1 cellular context compared by ENCODE assay signal in the genomic region with DNA sequence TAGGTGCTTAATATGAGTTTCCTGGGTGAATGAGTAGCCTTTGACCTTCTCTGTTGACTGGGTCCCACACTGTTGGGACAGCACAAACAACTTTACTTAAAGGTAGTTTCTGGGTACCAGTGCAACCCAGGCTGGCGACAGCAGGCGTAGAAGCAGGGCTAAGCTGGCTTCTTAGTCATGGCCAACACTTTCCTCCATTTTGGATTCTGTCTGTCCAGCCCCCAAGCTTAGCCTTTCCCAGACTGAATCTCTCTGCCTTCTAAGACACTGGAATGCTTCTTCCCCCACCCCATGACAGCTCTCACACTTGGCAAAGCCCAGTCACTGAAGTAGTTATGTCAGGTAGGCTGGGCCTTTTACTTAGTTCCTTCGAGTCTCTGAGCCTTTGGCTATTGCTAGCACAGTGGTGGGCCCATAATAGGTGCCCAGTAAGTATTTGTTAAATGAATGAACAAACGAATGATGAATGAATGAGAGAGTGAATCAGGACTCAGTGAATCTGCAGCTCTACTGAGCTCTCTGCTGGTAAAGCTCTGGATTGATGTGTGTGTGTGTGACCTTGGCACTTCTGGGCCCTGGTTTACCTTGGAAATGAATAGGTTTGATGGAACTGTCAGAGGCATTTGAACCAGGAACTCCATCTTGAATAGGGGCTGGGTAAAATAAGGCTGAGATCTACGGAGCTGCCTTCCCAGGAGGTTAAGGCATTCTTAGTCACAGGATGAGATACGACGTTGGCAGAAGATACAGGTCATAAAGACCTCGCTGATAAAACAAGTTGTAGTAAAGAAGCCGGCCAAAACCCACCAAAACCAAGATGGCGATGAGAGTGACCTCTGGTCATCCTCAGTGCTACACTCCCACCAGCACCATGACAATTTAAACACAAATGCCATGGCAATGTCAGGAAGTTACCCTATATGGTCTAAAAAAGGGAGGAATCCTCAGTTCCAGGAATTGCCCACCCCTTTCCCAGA.
A peak's percentile ranks its signal among the peaks of the same experiment; 100 is the strongest.
TF ChIP-seq lines count a peak whose summit lies in the region.

No MANE protein-coding gene starts in this region.

TF ChIP-seq in K562, 482 proteins besides CTCF, POLR2A, EP300 and RAD21 (continued from another document):
- TF ChIP-seq, protein P1, sequence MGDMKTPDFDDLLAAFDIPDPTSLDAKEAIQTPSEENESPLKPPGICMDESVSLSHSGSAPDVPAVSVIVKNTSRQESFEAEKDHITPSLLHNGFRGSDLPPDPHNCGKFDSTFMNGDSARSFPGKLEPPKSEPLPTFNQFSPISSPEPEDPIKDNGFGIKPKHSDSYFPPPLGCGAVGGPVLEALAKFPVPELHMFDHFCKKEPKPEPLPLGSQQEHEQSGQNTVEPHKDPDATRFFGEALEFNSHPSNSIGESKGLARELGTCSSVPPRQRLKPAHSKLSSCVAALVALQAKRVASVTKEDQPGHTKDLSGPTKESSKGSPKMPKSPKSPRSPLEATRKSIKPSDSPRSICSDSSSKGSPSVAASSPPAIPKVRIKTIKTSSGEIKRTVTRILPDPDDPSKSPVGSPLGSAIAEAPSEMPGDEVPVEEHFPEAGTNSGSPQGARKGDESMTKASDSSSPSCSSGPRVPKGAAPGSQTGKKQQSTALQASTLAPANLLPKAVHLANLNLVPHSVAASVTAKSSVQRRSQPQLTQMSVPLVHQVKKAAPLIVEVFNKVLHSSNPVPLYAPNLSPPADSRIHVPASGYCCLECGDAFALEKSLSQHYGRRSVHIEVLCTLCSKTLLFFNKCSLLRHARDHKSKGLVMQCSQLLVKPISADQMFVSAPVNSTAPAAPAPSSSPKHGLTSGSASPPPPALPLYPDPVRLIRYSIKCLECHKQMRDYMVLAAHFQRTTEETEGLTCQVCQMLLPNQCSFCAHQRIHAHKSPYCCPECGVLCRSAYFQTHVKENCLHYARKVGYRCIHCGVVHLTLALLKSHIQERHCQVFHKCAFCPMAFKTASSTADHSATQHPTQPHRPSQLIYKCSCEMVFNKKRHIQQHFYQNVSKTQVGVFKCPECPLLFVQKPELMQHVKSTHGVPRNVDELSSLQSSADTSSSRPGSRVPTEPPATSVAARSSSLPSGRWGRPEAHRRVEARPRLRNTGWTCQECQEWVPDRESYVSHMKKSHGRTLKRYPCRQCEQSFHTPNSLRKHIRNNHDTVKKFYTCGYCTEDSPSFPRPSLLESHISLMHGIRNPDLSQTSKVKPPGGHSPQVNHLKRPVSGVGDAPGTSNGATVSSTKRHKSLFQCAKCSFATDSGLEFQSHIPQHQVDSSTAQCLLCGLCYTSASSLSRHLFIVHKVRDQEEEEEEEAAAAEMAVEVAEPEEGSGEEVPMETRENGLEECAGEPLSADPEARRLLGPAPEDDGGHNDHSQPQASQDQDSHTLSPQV (IDR thresholded peaks at IDR 0.05): peak; percentile 97
- peak; percentile 34; the same call in 1 of the 2 replicates for TF ChIP-seq GTF2A2 (tag; IDR thresholded peaks at IDR 0.05)
- TF ChIP-seq, protein P2, sequence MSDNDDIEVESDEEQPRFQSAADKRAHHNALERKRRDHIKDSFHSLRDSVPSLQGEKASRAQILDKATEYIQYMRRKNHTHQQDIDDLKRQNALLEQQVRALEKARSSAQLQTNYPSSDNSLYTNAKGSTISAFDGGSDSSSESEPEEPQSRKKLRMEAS (CRISPR knock-in tag; IDR thresholded peaks at IDR 0.05): no peak
- no peak for TF ChIP-seq HNRNPLL (IDR thresholded peaks at IDR 0.05; ENCODE audit: low read depth, low read length, poor library complexity, severe bottlenecking)
- TF ChIP-seq, protein P3, sequence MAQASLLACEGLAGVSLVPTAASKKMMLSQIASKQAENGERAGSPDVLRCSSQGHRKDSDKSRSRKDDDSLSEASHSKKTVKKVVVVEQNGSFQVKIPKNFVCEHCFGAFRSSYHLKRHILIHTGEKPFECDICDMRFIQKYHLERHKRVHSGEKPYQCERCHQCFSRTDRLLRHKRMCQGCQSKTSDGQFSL (CRISPR knock-in tag; IDR thresholded peaks at IDR 0.05): no peak
- TF ChIP-seq, protein P3 (tag; IDR thresholded peaks at IDR 0.05): peak in 1 of 2 experiments; percentile 75; a peak in 2 of 4 replicates
- TF ChIP-seq BMI1 (IDR thresholded peaks at IDR 0.05; ENCODE audit: low read length): no peak
- TF ChIP-seq SP1 (CRISPR knock-in tag; IDR thresholded peaks at IDR 0.05): peak; percentile 44; the same call in 1 of the 2 replicates
- TF ChIP-seq TAF7 (tag; IDR thresholded peaks at IDR 0.05): peak; percentile 32; the same call in 1 of the 2 replicates
- no peak for TF ChIP-seq NEUROD1 (IDR thresholded peaks at IDR 0.05; ENCODE audit: borderline replicate concordance, low read depth, low read length, partially characterized antibody)
- peak; percentile 87 for TF ChIP-seq ESRRA (IDR thresholded peaks at IDR 0.05; ENCODE audit: borderline replicate concordance, low read depth)
- TF ChIP-seq PHF8 (IDR thresholded peaks at IDR 0.05; ENCODE audit: borderline replicate concordance, low read length): 0 out of 2 replicates have a peak, but pooled peaks have one; percentile 1
- no peak for TF ChIP-seq SOX6 (IDR thresholded peaks at IDR 0.05)
- 0 out of 2 replicates have a peak, but pooled peaks have one; percentile 51 for TF ChIP-seq FOXJ3 (CRISPR knock-in tag; IDR thresholded peaks at IDR 0.05)
- peak; percentile 5; the same call in 1 of the 2 replicates for TF ChIP-seq MYC (IDR thresholded peaks at IDR 0.05; ENCODE audit: low read depth, low read length)
- no peak for TF ChIP-seq MYC (CRISPR knock-in tag; IDR thresholded peaks at IDR 0.05; ENCODE audit: borderline replicate concordance, low read depth)
- TF ChIP-seq HNRNPH1 (optimal IDR thresholded peaks at IDR 0.05; ENCODE audit: low read depth, low read length): no peak
- peak; percentile 45; the same call in 1 of the 2 replicates for TF ChIP-seq ZNF354B (CRISPR knock-in tag; IDR thresholded peaks at IDR 0.05)
- TF ChIP-seq SAP30 (IDR thresholded peaks at IDR 0.05; ENCODE audit: borderline replicate concordance, insufficient read depth, low read depth, low read length, poor library complexity, severe bottlenecking): no peak
- no peak for TF ChIP-seq GTF2F1 (IDR thresholded peaks at IDR 0.05; ENCODE audit: low read depth, low read length)
- 0 out of 2 replicates have a peak, but pooled peaks have one; percentile 38 for TF ChIP-seq LCOR (CRISPR knock-in tag; IDR thresholded peaks at IDR 0.05)
- peak; percentile 35; the same call in 1 of the 2 replicates for TF ChIP-seq ZBTB34 (CRISPR knock-in tag; IDR thresholded peaks at IDR 0.05)
- TF ChIP-seq SMAD4 (CRISPR knock-in tag; conservative IDR thresholded peaks at IDR 0.05): peak; percentile 53; the same call in 1 of the 2 replicates
- TF ChIP-seq POU5F1 (IDR thresholded peaks at IDR 0.05; ENCODE audit: borderline replicate concordance, low read depth, low read length, partially characterized antibody): no peak
- TF ChIP-seq NFRKB (IDR thresholded peaks at IDR 0.05; ENCODE audit: low read depth): peak; percentile 94; the same call in 1 of the 2 replicates
- peak; percentile 95 for TF ChIP-seq OTX1 (CRISPR knock-in tag; IDR thresholded peaks at IDR 0.05)
- TF ChIP-seq SIX5 (IDR thresholded peaks at IDR 0.05; ENCODE audit: borderline replicate concordance in 1 of 2, insufficient read depth in 1 of 2, low read depth in 1 of 2, low read length in 2 of 2): no peak
- peak; percentile 75 for TF ChIP-seq IRF9 (tag; IDR thresholded peaks at IDR 0.05)
- TF ChIP-seq KDM1A (IDR thresholded peaks at IDR 0.05): no peak
- TF ChIP-seq, protein P4, sequence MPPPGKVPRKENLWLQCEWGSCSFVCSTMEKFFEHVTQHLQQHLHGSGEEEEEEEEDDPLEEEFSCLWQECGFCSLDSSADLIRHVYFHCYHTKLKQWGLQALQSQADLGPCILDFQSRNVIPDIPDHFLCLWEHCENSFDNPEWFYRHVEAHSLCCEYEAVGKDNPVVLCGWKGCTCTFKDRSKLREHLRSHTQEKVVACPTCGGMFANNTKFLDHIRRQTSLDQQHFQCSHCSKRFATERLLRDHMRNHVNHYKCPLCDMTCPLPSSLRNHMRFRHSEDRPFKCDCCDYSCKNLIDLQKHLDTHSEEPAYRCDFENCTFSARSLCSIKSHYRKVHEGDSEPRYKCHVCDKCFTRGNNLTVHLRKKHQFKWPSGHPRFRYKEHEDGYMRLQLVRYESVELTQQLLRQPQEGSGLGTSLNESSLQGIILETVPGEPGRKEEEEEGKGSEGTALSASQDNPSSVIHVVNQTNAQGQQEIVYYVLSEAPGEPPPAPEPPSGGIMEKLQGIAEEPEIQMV (tag; conservative IDR thresholded peaks at IDR 0.05; ENCODE audit: low read depth): peak; percentile 73
- TF ChIP-seq ZKSCAN3 (CRISPR knock-in tag; IDR thresholded peaks at IDR 0.05): no peak
- TF ChIP-seq, protein P5, sequence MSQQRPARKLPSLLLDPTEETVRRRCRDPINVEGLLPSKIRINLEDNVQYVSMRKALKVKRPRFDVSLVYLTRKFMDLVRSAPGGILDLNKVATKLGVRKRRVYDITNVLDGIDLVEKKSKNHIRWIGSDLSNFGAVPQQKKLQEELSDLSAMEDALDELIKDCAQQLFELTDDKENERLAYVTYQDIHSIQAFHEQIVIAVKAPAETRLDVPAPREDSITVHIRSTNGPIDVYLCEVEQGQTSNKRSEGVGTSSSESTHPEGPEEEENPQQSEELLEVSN (IDR thresholded peaks at IDR 0.05; ENCODE audit: borderline replicate concordance in 1 of 2, extremely low read depth in 1 of 2, insufficient read depth in 1 of 2, insufficient read length in 1 of 2, low read depth in 1 of 2, low read length in 1 of 2, poor library complexity in 1 of 2, severe bottlenecking in 1 of 2): no peak
- no peak for TF ChIP-seq TARDBP (IDR thresholded peaks at IDR 0.05)
- TF ChIP-seq, protein P6, sequence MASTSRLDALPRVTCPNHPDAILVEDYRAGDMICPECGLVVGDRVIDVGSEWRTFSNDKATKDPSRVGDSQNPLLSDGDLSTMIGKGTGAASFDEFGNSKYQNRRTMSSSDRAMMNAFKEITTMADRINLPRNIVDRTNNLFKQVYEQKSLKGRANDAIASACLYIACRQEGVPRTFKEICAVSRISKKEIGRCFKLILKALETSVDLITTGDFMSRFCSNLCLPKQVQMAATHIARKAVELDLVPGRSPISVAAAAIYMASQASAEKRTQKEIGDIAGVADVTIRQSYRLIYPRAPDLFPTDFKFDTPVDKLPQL (IDR thresholded peaks at IDR 0.05; ENCODE audit: extremely low read depth, insufficient read length): no peak
- TF ChIP-seq E2F3 (CRISPR knock-in tag; IDR thresholded peaks at IDR 0.05): 0 out of 2 replicates have a peak, but pooled peaks have one; percentile 48
- TF ChIP-seq TGIF2 (CRISPR knock-in tag; IDR thresholded peaks at IDR 0.05): no peak
- TF ChIP-seq MTA3 (IDR thresholded peaks at IDR 0.05; ENCODE audit: borderline replicate concordance): no peak
- no peak for TF ChIP-seq ATF7 (IDR thresholded peaks at IDR 0.05)
- no peak for TF ChIP-seq ZZZ3 (IDR thresholded peaks at IDR 0.05)
- no peak for TF ChIP-seq SUPT5H (IDR thresholded peaks at IDR 0.05)
- TF ChIP-seq BRD4 (IDR thresholded peaks at IDR 0.05): peak; percentile 41
- no peak for TF ChIP-seq ZNF511 (CRISPR knock-in tag; IDR thresholded peaks at IDR 0.05)
- TF ChIP-seq PYGO2 (tag; IDR thresholded peaks at IDR 0.05): peak; percentile 90
- TF ChIP-seq PRMT5 (CRISPR knock-in tag; IDR thresholded peaks at IDR 0.05): no peak
